Comparison of ENCODE assay signal across 24 cellular contexts in the genomic region with DNA sequence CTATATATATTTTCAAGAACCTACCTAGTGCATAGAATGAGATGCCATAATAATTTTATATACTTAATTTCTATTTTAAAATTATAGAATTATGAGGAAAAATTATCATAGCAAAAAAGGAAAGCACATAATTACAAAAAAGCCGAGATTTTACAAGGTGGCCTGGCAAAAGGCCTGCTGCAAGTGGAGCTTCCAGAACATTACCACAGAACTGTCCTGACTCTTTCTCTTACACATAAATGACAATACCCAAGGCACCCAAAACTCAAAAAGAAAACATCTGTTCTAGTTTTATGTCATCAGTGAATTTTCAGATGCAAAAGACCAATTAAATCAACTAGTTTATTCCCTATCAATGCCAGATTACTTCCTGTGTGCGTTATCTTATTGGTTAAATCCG.
"Had no signal": no experiment of that assay in that cellular context is flagged by ENCODE, and none has a peak within 500 bp of the region (broad histone marks: within the 10 kb centered on the region; RNA-seq: fewer than 3 reads in every experiment).

No MANE protein-coding gene starts in this region.

- H3K9ac ChIP-seq: KMS-11 had no signal

- DNase-seq: activated CD4-positive, alpha-beta T cell treated with anti-CD3 and anti-CD28 coated beads, Interleukin-2, amount 50 U/mL, for 1 hour; activated CD4-positive, CD25-positive, alpha-beta regulatory T cell; activated CD8-positive, alpha-beta memory T cell treated with anti-CD3 and anti-CD28 coated beads, Interleukin-2, amount 50 U/mL, for 4 hours; activated CD8-positive, alpha-beta T cell treated with anti-CD3 and anti-CD28 coated beads for 36 hours; activated gamma-delta T cell treated with Interleukin-2 at 50 U/mL for 16 hours; activated naive CD4-positive, alpha-beta T cell treated with anti-CD3 and anti-CD28 coated beads, Interleukin-2, amount 10 ng/mL, durations not matched to agents 7 days and 5 days; activated naive CD8-positive, alpha-beta T cell treated with anti-CD3 and anti-CD28 coated beads for 36 hours; activated T-cell treated with anti-CD3 and anti-CD28 coated beads, Interleukin-2, amount 50 U/mL, for 72 hours; NCI-H1092 treated with DMSO at 0.1 percent for 48 hours; NCI-H1417 treated with DMSO at 0.1 percent for 48 hours; NCI-H1694; NCI-H2029 treated with DMSO at 0.1 percent for 48 hours; NCI-H345; NCI-H510A treated with DMSO at 0.1 percent for 48 hours; NCI-H69; Peyer's patch; SHP77 treated with DMSO at 0.1 percent for 48 hours; T-cell; T-helper 2 cell; T1000 had no signal

- FAIRE-seq: HepG2, TTC549 had no signal

- H3K4me3 ChIP-seq: Peyer's patch had no signal

- H3K27ac ChIP-seq: KMS-11, Peyer's patch, RWPE1 had no signal

- H3K27me3 ChIP-seq: Peyer's patch had no signal

- ATAC-seq: activated CD8-positive, alpha-beta T cell treated with anti-CD3 and anti-CD28 coated beads for 36 hours; activated T-cell treated with anti-CD3 and anti-CD28 coated beads, Interleukin-2, amount 50 U/mL, for 72 hours; HepG2; T-cell had no signal

- H3K36me3 ChIP-seq: Peyer's patch had no signal

- H3K9me3 ChIP-seq: Peyer's patch had no signal

- H3K4me2 ChIP-seq: KMS-11 had no signal

- H3K4me1 ChIP-seq: Peyer's patch had no signal
